In genomic region chr22:28417426-28417825, GRCh38 we compare ENCODE assay signal across 22 cellular contexts.
DNase-seq lines count a peak whose midpoint lies in the region; ATAC-seq and TF ChIP-seq lines count a peak whose summit lies in the region.
"Had no signal": no experiment of that assay in that cellular context is flagged by ENCODE, and none has a peak within 500 bp of the region (broad histone marks: within the 10 kb centered on the region; RNA-seq: fewer than 3 reads in every experiment).

No MANE protein-coding gene starts in this region.

- H2BK5ac ChIP-seq in neuronal stem cell (ENCODE audit: low read length): no peak overlapping the region

- intact Hi-C loops in sciatic nerve (cut with DNase I): no loop called here

- CTCF ChIA-PET in SK-N-SH (lab: Yijun Ruan, JAX) (interaction anchor here (1.0 kb wide), 2 partner anchors 365 to 412 kb away, joined by 3 to 4 read pairs; no protein-coding TSS in a partner anchor), HEK293T (lab: Yijun Ruan, JAX) (interaction anchor here (0.5 kb wide), 1 partner anchor 168 kb away, joined by 3 read pairs; no protein-coding TSS in a partner anchor)

- H3K4me1 ChIP-seq in SK-N-SH (ENCODE audit: control insufficient read depth in 1 of 2, insufficient read depth in 2 of 2, low read depth in 1 of 2, low read length in 1 of 2): peaks cover 0 to 15% of the 10 kb centered on the region in 2 experiments; a peak in 3 of 4 replicates
- no peaks in the 10 kb centered on the region for H3K4me1 ChIP-seq in neuronal stem cell (ENCODE audit: control insufficient read depth in 2 of 2, insufficient read depth in 1 of 2, low read depth in 1 of 2, low read length in 2 of 2)
- H3K4me1 ChIP-seq: BLaER1 had no signal

- H3K9me2 ChIP-seq in SK-N-SH: no peaks in the 10 kb centered on the region

- no peaks in the 10 kb centered on the region for H3K9me3 ChIP-seq in SK-N-SH
- H3K9me3 ChIP-seq in SK-N-MC (ENCODE audit: low read depth, low read length): no peaks in the 10 kb centered on the region
- no peaks in the 10 kb centered on the region for H3K9me3 ChIP-seq in neuronal stem cell (replicated peaks in 1 of 2; ENCODE audit: control insufficient read depth in 2 of 2, insufficient read depth in 1 of 2, low read depth in 1 of 2, low read length in 2 of 2)
- H3K9me3 ChIP-seq: BE2C, BLaER1 had no signal

- POLR2A ChIA-PET in SK-N-SH (lab: Yijun Ruan, JAX) (no interaction called here), HEK293T (lab: Yijun Ruan, JAX) (interaction anchor here (1.8 kb wide), 1 partner anchor 9 kb away, joined by 8 read pairs; no protein-coding TSS in a partner anchor)

- H3K4me3 ChIP-seq in SK-N-SH (ENCODE audit: low read depth in 2 of 2, low read length in 1 of 2): no peak overlapping the region
- H3K4me3 ChIP-seq in SK-N-MC: peak overlapping the region; percentile 53; the same call in 1 of the 2 replicates
- H3K4me3 ChIP-seq in neuronal stem cell (ENCODE audit: low read length in 2 of 2): no peak overlapping the region
- H3K4me3 ChIP-seq: BLaER1, GM12878 had no signal

- no peak overlapping the region for H2BK15ac ChIP-seq in neuronal stem cell (ENCODE audit: low read length)

- H2BK12ac ChIP-seq in neuronal stem cell (ENCODE audit: low read length): no peak overlapping the region

- no peaks in the 10 kb centered on the region for H3K79me1 ChIP-seq in neuronal stem cell (ENCODE audit: low read depth, low read length)

- ATAC-seq in SK-N-SH treated with all-trans-retinoic acid at 6 μM for 48 hours (no peak), sciatic nerve (no peak)
- ATAC-seq: GM12878 had no signal

- peaks cover 10% of the 10 kb centered on the region; the same call in 1 of the 2 replicates for H3K79me2 ChIP-seq in SK-N-SH (ENCODE audit: insufficient read depth)

- H3K36me3 ChIP-seq in SK-N-SH (replicated peaks in 1 of 2; ENCODE audit: control insufficient read depth in 1 of 2, insufficient read depth in 2 of 2, low read length in 1 of 2) (no peaks in the 10 kb centered on the region), SK-N-MC (ENCODE audit: insufficient read depth, low read length) (no peaks in the 10 kb centered on the region), neuronal stem cell (replicated peaks in 1 of 2; ENCODE audit: control insufficient read depth in 2 of 2, insufficient read depth in 2 of 2, low read length in 2 of 2) (no peaks in the 10 kb centered on the region)
- H3K36me3 ChIP-seq: BE2C, BLaER1 had no signal

- H3K18ac ChIP-seq in neuronal stem cell (ENCODE audit: low read length): no peak overlapping the region

- no peak for TF ChIP-seq RAD21 in SK-N-SH (IDR thresholded peaks at IDR 0.05; ENCODE audit: low read length)

- H4K91ac ChIP-seq in neuronal stem cell (ENCODE audit: low read depth, low read length, poor library complexity): no peak overlapping the region

- peaks cover 9% of the 10 kb centered on the region for H3F3A ChIP-seq in SK-N-SH (replicated peaks; ENCODE audit: insufficient read depth)

- no peak overlapping the region for H4K8ac ChIP-seq in neuronal stem cell (ENCODE audit: low read depth, low read length)

- no peak overlapping the region for H2BK120ac ChIP-seq in neuronal stem cell (ENCODE audit: low read depth, low read length)

- no peak overlapping the region for H3K9ac ChIP-seq in SK-N-SH
- H3K9ac ChIP-seq in SK-N-MC (ENCODE audit: insufficient read length): no peak overlapping the region
- H3K9ac ChIP-seq in neuronal stem cell (ENCODE audit: low read depth, low read length, poor library complexity): no peak overlapping the region
- H3K9ac ChIP-seq: BLaER1 had no signal

- no peak overlapping the region for H3K14ac ChIP-seq in neuronal stem cell (ENCODE audit: low read length)

- 79% methylated on average over 2 of the region's 2 CpGs for WGBS in SK-N-SH (ENCODE audit: low lambda C conversion rate)
- WGBS in neuronal stem cell (ENCODE audit: extremely low coverage in 2 of 2, insufficient read length in 2 of 2, insufficient replicate concordance in 1 of 2), 2 donors: no CpG with 5 or more reads among the region's 2 CpGs

- H2AFZ ChIP-seq in SK-N-SH (ENCODE audit: low read depth) (no peak overlapping the region), neuronal stem cell (ENCODE audit: low read length) (no peak overlapping the region)

- no peak for TF ChIP-seq EP300 in SK-N-SH (IDR thresholded peaks at IDR 0.05; ENCODE audit: borderline replicate concordance in 1 of 2, low read depth in 1 of 2, low read length in 1 of 2)

- H4K20me1 ChIP-seq in SK-N-SH (ENCODE audit: insufficient read depth): no peaks in the 10 kb centered on the region
- H4K20me1 ChIP-seq: BLaER1 had no signal

- DNase-seq in SK-N-SH (no peak), EL (peak; percentile 9), SK-N-MC (ENCODE audit: low read depth, low spot score) (no peak), neuronal stem cell (ENCODE audit: low spot score) (no peak), HEK293T (ENCODE audit: extremely low spot score) (no peak), sciatic nerve (ENCODE audit: low spot score) (no peak)
- DNase-seq: 8988T; ACHN; BE2C; C1 segment of cervical spinal cord; CD4-positive, alpha-beta memory T cell; CD4-positive, CD25-positive, alpha-beta regulatory T cell; CD8-positive, alpha-beta memory T cell; COR-L47; DMS153; DMS53; DMS79; DND-41; GDM1 had no signal

- H3K27me3 ChIP-seq in SK-N-SH (ENCODE audit: insufficient read depth) (no peaks in the 10 kb centered on the region), neuronal stem cell (ENCODE audit: control insufficient read depth in 3 of 3, insufficient read depth in 3 of 3, low read depth in 1 of 3, low read length in 3 of 3) (no peaks in the 10 kb centered on the region)
- H3K27me3 ChIP-seq: BE2C, BLaER1 had no signal

- H3K23ac ChIP-seq in neuronal stem cell (ENCODE audit: low read depth, low read length, poor library complexity): no peak overlapping the region

- no peak overlapping the region for H3K27ac ChIP-seq in SK-N-SH (ENCODE audit: low read depth in 2 of 2, low read length in 1 of 2)
- peak overlapping the region; percentile 83 for H3K27ac ChIP-seq in SK-N-MC
- H3K27ac ChIP-seq in neuronal stem cell (replicated peaks; ENCODE audit: low read length): no peak overlapping the region
- H3K27ac ChIP-seq: BLaER1 had no signal

- no peak overlapping the region for H3K4ac ChIP-seq in neuronal stem cell (ENCODE audit: low read length)

- no peak for TF ChIP-seq CTCF in SK-N-SH (IDR thresholded peaks at IDR 0.05)

- H3K4me2 ChIP-seq in SK-N-SH: no peak overlapping the region
- H3K4me2 ChIP-seq in neuronal stem cell (ENCODE audit: insufficient read depth, low read length, poor library complexity, severe bottlenecking): no peak overlapping the region
- H3K4me2 ChIP-seq: BLaER1 had no signal

- H2AK5ac ChIP-seq in neuronal stem cell (ENCODE audit: low read depth, low read length): no peak overlapping the region

TF ChIP-seq in SK-N-SH treated with all-trans-retinoic acid at 6 μM for 48 hours, 23 proteins besides CTCF, POLR2A, EP300 and RAD21:
- TF ChIP-seq ISL1 (CRISPR knock-in tag; IDR thresholded peaks at IDR 0.05) (no peak), ZNF8 (CRISPR knock-in tag; IDR thresholded peaks at IDR 0.05) (peak; percentile 64)

TF ChIP-seq in SK-N-SH, 30 proteins besides CTCF, POLR2A, EP300 and RAD21:
- TF ChIP-seq REST (IDR thresholded peaks at IDR 0.05; ENCODE audit: low read depth, low read length): no peak

TF ChIP-seq in HEK293T, 16 proteins besides CTCF, POLR2A, EP300 and RAD21:
- TF ChIP-seq NFRKB (IDR thresholded peaks at IDR 0.05): no peak
- TF ChIP-seq ARNT (IDR thresholded peaks at IDR 0.05): no peak
- TF ChIP-seq L3MBTL2 (conservative IDR thresholded peaks at IDR 0.05): no peak
- no peak for TF ChIP-seq SUZ12 (IDR thresholded peaks at IDR 0.05)
- TF ChIP-seq CTBP1 (IDR thresholded peaks at IDR 0.05; ENCODE audit: borderline replicate concordance): no peak
- no peak for TF ChIP-seq FOXM1 (IDR thresholded peaks at IDR 0.05; ENCODE audit: borderline replicate concordance)
- TF ChIP-seq TARDBP (IDR thresholded peaks at IDR 0.05): no peak
- no peak for TF ChIP-seq HDGF (IDR thresholded peaks at IDR 0.05; ENCODE audit: borderline replicate concordance)
- TF ChIP-seq FOXK2 (IDR thresholded peaks at IDR 0.05): no peak
- no peak for TF ChIP-seq SP1 (IDR thresholded peaks at IDR 0.05)
